In the genomic region with DNA sequence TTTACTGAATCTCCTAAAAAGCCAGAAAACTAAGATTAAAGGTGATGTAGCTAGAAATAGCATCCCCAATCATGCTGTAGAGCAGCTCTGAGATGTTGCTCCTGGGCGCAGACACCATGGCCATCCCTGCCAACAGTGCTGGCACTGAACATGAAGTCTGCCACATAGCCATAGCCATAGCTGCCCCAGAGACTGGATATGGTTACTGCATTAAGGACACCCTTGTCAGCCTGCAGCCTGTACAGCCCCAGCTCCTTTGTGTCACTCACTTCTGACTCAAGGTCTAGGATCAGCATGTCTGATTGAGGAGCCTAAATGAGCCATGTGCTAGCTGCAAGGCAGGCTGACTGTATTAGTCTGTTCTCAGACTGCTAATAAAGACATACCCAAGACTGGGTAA, we compare ENCODE assay signal across 28 cellular contexts.
DNase-seq lines count a peak whose midpoint lies in the region; FAIRE-seq and TF ChIP-seq lines count a peak whose summit lies in the region.
"Had no signal": no experiment of that assay in that cellular context is flagged by ENCODE, and none has a peak within 500 bp of the region (broad histone marks: within the 10 kb centered on the region; RNA-seq: fewer than 3 reads in every experiment).

No MANE protein-coding gene starts in this region.

- intact Hi-C loops in esophagus muscularis mucosa (cut with DNase I) (loop anchor here (10.0 kb wide), 1 partner anchor 126 kb away; no protein-coding TSS in a partner anchor), prostate gland (cut with DNase I) (loop anchor here (10.0 kb wide), 1 partner anchor 196 kb away; no protein-coding TSS in a partner anchor), kidney (cut with DNase I) (no loop called here)

- H3K9me3 Mint-ChIP-seq in type B pancreatic cell: no peaks in the 10 kb centered on the region
- H3K9me3 Mint-ChIP-seq: activated naive CD4-positive, alpha-beta T cell treated with anti-CD3 and anti-CD28 coated beads, Interleukin-2, amount 10 ng/mL, durations not matched to agents 7 days and 5 days; natural killer cell had no signal

- H3K4me3 ChIP-seq in esophagus muscularis mucosa (no peak overlapping the region), prostate gland (no peak overlapping the region), kidney (ENCODE audit: low read length in 2 of 2) (no peak overlapping the region), SJCRH30 (no peak overlapping the region)
- H3K4me3 ChIP-seq: body of pancreas, dorsolateral prefrontal cortex, SK-N-MC, stomach, tibial artery had no signal

- H3K4me3 Mint-ChIP-seq in type B pancreatic cell: no peak overlapping the region
- H3K4me3 Mint-ChIP-seq: activated naive CD4-positive, alpha-beta T cell treated with anti-CD3 and anti-CD28 coated beads, Interleukin-2, amount 10 ng/mL, durations not matched to agents 7 days and 5 days; natural killer cell had no signal

- no peak overlapping the region for H3K27ac Mint-ChIP-seq in type B pancreatic cell
- H3K27ac Mint-ChIP-seq: activated naive CD4-positive, alpha-beta T cell treated with anti-CD3 and anti-CD28 coated beads, Interleukin-2, amount 10 ng/mL, durations not matched to agents 7 days and 5 days; natural killer cell had no signal

- no peak for TF ChIP-seq EP300 in esophagus muscularis mucosa (IDR thresholded peaks at IDR 0.05)

- H3K27me3 ChIP-seq in esophagus muscularis mucosa (no peaks in the 10 kb centered on the region), prostate gland (replicated peaks; ENCODE audit: insufficient read depth) (no peaks in the 10 kb centered on the region), SJCRH30 (no peaks in the 10 kb centered on the region)
- H3K27me3 ChIP-seq: body of pancreas, dorsolateral prefrontal cortex, stomach, tibial artery had no signal

- H3K4me1 ChIP-seq in esophagus muscularis mucosa (peaks cover 14 to 18% (median 17%) of the 10 kb centered on the region in 4 donors), prostate gland (replicated peaks) (no peaks in the 10 kb centered on the region), kidney (ENCODE audit: control insufficient read depth in 1 of 2, insufficient read depth in 1 of 2, low read depth in 1 of 2, low read length in 2 of 2) (no peaks in the 10 kb centered on the region), SJCRH30 (no peaks in the 10 kb centered on the region)
- H3K4me1 ChIP-seq: body of pancreas, Caco-2 had no signal

- H3K9me3 ChIP-seq in esophagus muscularis mucosa (peaks cover 0 to 10% (median 0%) of the 10 kb centered on the region in 4 donors), prostate gland (no peaks in the 10 kb centered on the region), kidney (ENCODE audit: control insufficient read depth in 1 of 2, low read length in 2 of 2) (no peaks in the 10 kb centered on the region), SJCRH30 (replicated peaks) (no peaks in the 10 kb centered on the region)
- H3K9me3 ChIP-seq: body of pancreas, Caco-2, tibial artery had no signal

- TF ChIP-seq CTCF in esophagus muscularis mucosa (IDR thresholded peaks at IDR 0.05) (no peak), prostate gland (IDR thresholded peaks at IDR 0.05) (no peak), type B pancreatic cell (conservative IDR thresholded peaks at IDR 0.05) (no peak), kidney (IDR thresholded peaks at IDR 0.05; ENCODE audit: borderline replicate concordance, extremely low read depth, insufficient read depth) (no peak)

- peaks cover 15% of the 10 kb centered on the region for H3K4me1 Mint-ChIP-seq in type B pancreatic cell (ENCODE audit: unreplicated experiment)

- 100% methylated on average over 1 of the region's 1 CpG for WGBS in esophagus muscularis mucosa
- 91% methylated on average over 1 of the region's 1 CpG for whole genome bisulfite sequencing in prostate gland

- no peak overlapping the region for H3K9ac ChIP-seq in kidney (ENCODE audit: low read length in 2 of 2)

- no peak for TF ChIP-seq POLR2A in esophagus muscularis mucosa (IDR thresholded peaks at IDR 0.05; ENCODE audit: low read depth)
- TF ChIP-seq POLR2A in prostate gland (IDR thresholded peaks at IDR 0.05): no peak

- H3K36me3 Mint-ChIP-seq in type B pancreatic cell: peaks cover 4% of the 10 kb centered on the region
- H3K36me3 Mint-ChIP-seq: activated naive CD4-positive, alpha-beta T cell treated with anti-CD3 and anti-CD28 coated beads, Interleukin-2, amount 10 ng/mL, durations not matched to agents 7 days and 5 days; natural killer cell had no signal

- FAIRE-seq in kidney (lab: Jason Lieb, UNC): no peak
- FAIRE-seq: small intestine had no signal

- no peaks in the 10 kb centered on the region for H3K36me3 ChIP-seq in esophagus muscularis mucosa
- no peaks in the 10 kb centered on the region for H3K36me3 ChIP-seq in prostate gland
- H3K36me3 ChIP-seq in kidney (ENCODE audit: control insufficient read depth in 1 of 2, insufficient read depth in 2 of 2, low read length in 2 of 2): no peaks in the 10 kb centered on the region
- no peaks in the 10 kb centered on the region for H3K36me3 ChIP-seq in SJCRH30
- H3K36me3 ChIP-seq: stomach, tibial artery had no signal

- no peaks in the 10 kb centered on the region for H3K27me3 Mint-ChIP-seq in type B pancreatic cell

- H3K27ac ChIP-seq in esophagus muscularis mucosa (replicated peaks in 1 of 4): no peak overlapping the region
- H3K27ac ChIP-seq in prostate gland: no peak overlapping the region
- no peak overlapping the region for H3K27ac ChIP-seq in kidney (ENCODE audit: low read depth in 2 of 2, low read length in 2 of 2)
- H3K27ac ChIP-seq in SJCRH30: no peak overlapping the region
- no peak overlapping the region for H3K27ac ChIP-seq in substantia nigra (ENCODE audit: low read depth, low read length, poor library complexity, severe bottlenecking)
- H3K27ac ChIP-seq: body of pancreas, C4-2B, dorsolateral prefrontal cortex, SK-N-MC, tibial artery had no signal

- peak; percentile 19 for DNase-seq in activated effector memory CD4-positive, alpha-beta T cell treated with anti-CD3 and anti-CD28 coated beads, Interleukin-2, amount 50 U/mL, for 16 hours
- DNase-seq in activated effector memory CD4-positive, alpha-beta T cell treated with Interleukin-2 at 50 U/mL for 16 hours: no peak
- DNase-seq in esophagus muscularis mucosa (ENCODE audit: extremely low spot score) (peak; percentile 45), prostate gland (ENCODE audit: low spot score) (peak; percentile 1), type B pancreatic cell (ENCODE audit: extremely low spot score, unreplicated experiment) (peak; percentile 10), kidney (no peak), SJCRH30 (no peak), substantia nigra (lab: John Stamatoyannopoulos, UW) (no peak)
- DNase-seq: activated CD4-positive, alpha-beta T cell treated with anti-CD3 and anti-CD28 coated beads, Interleukin-2, amount 50 U/mL, for 1 hour; activated CD4-positive, CD25-positive, alpha-beta regulatory T cell; activated naive CD4-positive, alpha-beta T cell treated with anti-CD3 and anti-CD28 coated beads, Interleukin-2, amount 10 ng/mL, durations not matched to agents 7 days and 5 days; body of pancreas; Caco-2; cerebellar nuclear complex; DND-41; hypothalamus; MM.1S; natural killer cell; NCI-H2029; NCI-H524 treated with DMSO at 0.1 percent for 48 hours; NK-92 treated with Interleukin-12 subunit alpha and Interleukin-12 subunit beta, amount 100 ng/mL, for 24 hours; nucleus accumbens; small intestine; stomach had no signal

Comparison
In these comparisons a context has a peak if more than half of its experiments do, and no peak if none do; other contexts are left out.
1. DNase-seq: peak in activated effector memory CD4-positive, alpha-beta T cell treated with anti-CD3 and anti-CD28 coated beads, Interleukin-2, amount 50 U/mL, for 16 hours (single experiment), esophagus muscularis mucosa (single experiment), prostate gland (single experiment) and type B pancreatic cell (single experiment); none in activated effector memory CD4-positive, alpha-beta T cell treated with Interleukin-2 at 50 U/mL for 16 hours (single experiment), kidney (single experiment), SJCRH30 (0 of 2) and substantia nigra (0 of 49).